ENCODE assay signal across 26 cellular contexts in genomic region chr9:479316-479715, GRCh38.
"Had no signal": no experiment of that assay in that cellular context is flagged by ENCODE, and none has a peak within 500 bp of the region (broad histone marks: within the 10 kb centered on the region; RNA-seq: fewer than 3 reads in every experiment).

No MANE protein-coding gene starts in this region.

- H3K27ac ChIP-seq: adrenal gland, ascending aorta, esophagus muscularis mucosa, gastrocnemius medialis, left lung, parathyroid adenoma, stomach, suprapubic skin, transverse colon had no signal

- H2AFZ ChIP-seq: parathyroid adenoma had no signal

- ATAC-seq: gastrocnemius medialis; left lung; stimulated activated effector memory CD8-positive, alpha-beta T cell treated with anti-CD3 and anti-CD28 coated beads, Interleukin-12 subunit alpha, Interleukin-12 subunit beta, amount 100 ng/mL, for 72 hours; T-cell; WTC11 had no signal

- H3K79me2 ChIP-seq: parathyroid adenoma had no signal

- H3K27ac Mint-ChIP-seq: activated naive CD8-positive, alpha-beta T cell; nephron progenitor cell; stimulated activated effector memory CD8-positive, alpha-beta T cell treated with anti-CD3 and anti-CD28 coated beads, Interleukin-12 subunit alpha, Interleukin-12 subunit beta, amount 100 ng/mL, for 72 hours; T-cell; T-helper 2 cell treated with Interferon-gamma antibody and Interleukin-4, amounts not matched to agents 5 μg/mL and 100 μg/mL, for 36 hours; WTC11 had no signal

- H3K4me1 Mint-ChIP-seq: central memory CD8-positive, alpha-beta T cell; nephron progenitor cell; stimulated activated effector memory CD8-positive, alpha-beta T cell treated with anti-CD3 and anti-CD28 coated beads, Interleukin-12 subunit alpha, Interleukin-12 subunit beta, amount 100 ng/mL, for 72 hours; T-cell had no signal

- H3K9me3 ChIP-seq: adrenal gland, ascending aorta, esophagus muscularis mucosa, gastrocnemius medialis, left lung, stomach, suprapubic skin, transverse colon had no signal

- H3K36me3 Mint-ChIP-seq: stimulated activated effector memory CD8-positive, alpha-beta T cell treated with anti-CD3 and anti-CD28 coated beads, Interleukin-12 subunit alpha, Interleukin-12 subunit beta, amount 100 ng/mL, for 72 hours had no signal

- DNase-seq: activated T-cell treated with anti-CD3 and anti-CD28 coated beads, Interleukin-2, amount 50 U/mL, for 1 hour; effector memory CD4-positive, alpha-beta T cell; gastrocnemius medialis; head of caudate nucleus; islet precursor cell; left lung; nephron progenitor cell; nucleus accumbens; stimulated activated CD4-positive, alpha-beta T cell treated with anti-CD3 and anti-CD28 coated beads, Interleukin-1b, Interleukin-23, amount 100 ng/mL, for 48 hours; stomach; T-cell; transverse colon had no signal

- H3K4me3 ChIP-seq: adrenal gland, ascending aorta, esophagus muscularis mucosa, gastrocnemius medialis, left lung, lung, stomach, suprapubic skin, transverse colon had no signal

- H3K9me3 Mint-ChIP-seq: central memory CD8-positive, alpha-beta T cell; stimulated activated effector memory CD8-positive, alpha-beta T cell treated with anti-CD3 and anti-CD28 coated beads, Interleukin-12 subunit alpha, Interleukin-12 subunit beta, amount 100 ng/mL, for 72 hours; T-helper 2 cell treated with Interferon-gamma antibody and Interleukin-4, amounts not matched to agents 5 μg/mL and 100 μg/mL, for 36 hours had no signal

- FAIRE-seq: colon, urothelium cell line had no signal

- H3K27me3 Mint-ChIP-seq: activated naive CD8-positive, alpha-beta T cell; central memory CD8-positive, alpha-beta T cell; T-cell had no signal

- H3K4me1 ChIP-seq: adrenal gland, ascending aorta, esophagus muscularis mucosa, gastrocnemius medialis, left lung, stomach, suprapubic skin, transverse colon had no signal

- H3K36me3 ChIP-seq: adrenal gland, ascending aorta, esophagus muscularis mucosa, gastrocnemius medialis, left lung, stomach, suprapubic skin, transverse colon had no signal

- H3K27me3 ChIP-seq: adrenal gland, ascending aorta, esophagus muscularis mucosa, gastrocnemius medialis, left lung, stomach, suprapubic skin, transverse colon had no signal

- H3K9ac ChIP-seq: parathyroid adenoma had no signal

- H3K4me3 Mint-ChIP-seq: activated naive CD8-positive, alpha-beta T cell; central memory CD8-positive, alpha-beta T cell; mesothelial cell of epicardium; nephron progenitor cell; stimulated activated effector memory CD8-positive, alpha-beta T cell treated with anti-CD3 and anti-CD28 coated beads, Interleukin-12 subunit alpha, Interleukin-12 subunit beta, amount 100 ng/mL, for 72 hours; T-cell; T-helper 2 cell treated with Interferon-gamma antibody and Interleukin-4, amounts not matched to agents 5 μg/mL and 100 μg/mL, for 36 hours; WTC11 had no signal
